ENCODE assay signal across 22 cellular contexts in genomic region chr12:115687094-115687493, GRCh38.
"Had no signal": no experiment of that assay in that cellular context is flagged by ENCODE, and none has a peak within 500 bp of the region (broad histone marks: within the 10 kb centered on the region; RNA-seq: fewer than 3 reads in every experiment).

No MANE protein-coding gene starts in this region.

- H3K36me3 ChIP-seq: gastrocnemius medialis, suprapubic skin, tibial artery, upper lobe of right lung had no signal

- H3K4me1 ChIP-seq: body of pancreas, gastrocnemius medialis, suprapubic skin, upper lobe of right lung had no signal

- H3K27ac ChIP-seq: body of pancreas, epithelial cell of prostate, gastrocnemius medialis, suprapubic skin, tibial artery, upper lobe of right lung had no signal

- DNase-seq: activated B cell treated with CpG ODN at 0.5 μM for 24 hours; activated CD4-positive, alpha-beta T cell treated with anti-CD3 and anti-CD28 coated beads, Interleukin-2, amount 50 U/mL, for 1 hour; activated CD8-positive, alpha-beta memory T cell treated with anti-CD3 and anti-CD28 coated beads, Interleukin-2, amount 10 ng/mL, durations not matched to agents 7 days and 5 days; activated CD8-positive, alpha-beta T cell treated with anti-CD3 and anti-CD28 coated beads for 36 hours; activated naive CD8-positive, alpha-beta T cell treated with anti-CD3 and anti-CD28 coated beads, Interleukin-2, amount 50 U/mL, for 24 hours; activated T-cell treated with anti-CD3 and anti-CD28 coated beads, Interleukin-2, amount 50 U/mL, for 48 hours; body of pancreas; dermis blood vessel endothelial cell; effector CD8-positive, alpha-beta T cell; gastrocnemius medialis; glutamatergic neuron; left colon; natural killer cell; right cardiac atrium; stimulated activated CD4-positive, alpha-beta T cell treated with anti-CD3 and anti-CD28 coated beads, Interleukin-4, amount 100 ng/mL, for 4 hours; stimulated activated CD8-positive, alpha-beta memory T cell treated with anti-CD3 and anti-CD28 coated beads, Interleukin-4, amount 100 ng/mL, for 48 hours; T-helper 2 cell; tibial artery; upper lobe of right lung had no signal

- H3K27me3 ChIP-seq: body of pancreas, gastrocnemius medialis, suprapubic skin, tibial artery, upper lobe of right lung had no signal

- H3K4me3 ChIP-seq: body of pancreas, gastrocnemius medialis, suprapubic skin, tibial artery, upper lobe of right lung had no signal

- H3K9me3 ChIP-seq: body of pancreas, gastrocnemius medialis, suprapubic skin, tibial artery, upper lobe of right lung had no signal

- ATAC-seq: activated CD8-positive, alpha-beta memory T cell treated with anti-CD3 and anti-CD28 coated beads, Interleukin-2, amount 10 ng/mL, durations not matched to agents 7 days and 5 days; activated CD8-positive, alpha-beta T cell treated with anti-CD3 and anti-CD28 coated beads for 36 hours; activated naive CD8-positive, alpha-beta T cell treated with anti-CD3 and anti-CD28 coated beads, Interleukin-2, amount 50 U/mL, for 24 hours; body of pancreas; gastrocnemius medialis; left colon; natural killer cell; stimulated activated memory B cell treated with anti-CD40 and anti-IgM and Interleukin-4, amounts not matched to agents 10 μg/mL and 1 μg/mL and 100 μg/mL, for 72 hours; upper lobe of right lung had no signal
